Comparison of ENCODE assay signal across 1 cellular context in genomic region chr17:50837980-50838954, GRCh38.
TF ChIP-seq lines count a peak whose summit lies in the region.

No MANE protein-coding gene starts in this region.

TF ChIP-seq in H1, 55 proteins besides CTCF, POLR2A, EP300 and RAD21 (continued from another document):
- TF ChIP-seq CHD7 (IDR thresholded peaks at IDR 0.05; ENCODE audit: insufficient replicate concordance, low read length) (no peak), GTF2F1 (IDR thresholded peaks at IDR 0.05; ENCODE audit: borderline replicate concordance, low read depth, low read length) (no peak), NRF1 (IDR thresholded peaks at IDR 0.05; ENCODE audit: low read depth, low read length) (no peak), ATF2 (IDR thresholded peaks at IDR 0.05; ENCODE audit: low read length) (no peak), CBX8 (IDR thresholded peaks at IDR 0.05; ENCODE audit: borderline replicate concordance, low read depth, low read length) (no peak), YY1 (IDR thresholded peaks at IDR 0.05; ENCODE audit: low read depth, low read length) (no peak), JUN (IDR thresholded peaks at IDR 0.05; ENCODE audit: low read depth, low read length) (no peak), BRCA1 (IDR thresholded peaks at IDR 0.05; ENCODE audit: low read depth, low read length) (no peak), TCF12 (IDR thresholded peaks at IDR 0.05; ENCODE audit: low read depth, low read length) (no peak), JUND (IDR thresholded peaks at IDR 0.05; ENCODE audit: low read length) (no peak), EZH2 (IDR thresholded peaks at IDR 0.05; ENCODE audit: low read depth, low read length, severe bottlenecking) (no peak)
